Comparison of ENCODE assay signal across 8 cellular contexts in genomic region chr15:75201609-75202250, GRCh38. TPM values are rescaled to one million over a fixed set of nuclear protein-coding genes. Genes with fewer than 3 reads are reported as not detected.
DNase-seq lines count a peak whose midpoint lies in the region; ATAC-seq and TF ChIP-seq lines count a peak whose summit lies in the region.

Gene C15orf39, plus strand, starts transcription at chr15:75201882. Its CDS starts 4,167 bp downstream, at chr15:75206049.

- intact Hi-C loops in activated CD4-positive, alpha-beta memory T cell treated with anti-CD3 and anti-CD28 coated beads for 36 hours (cut with micrococcal nuclease), result loop anchor here (5.0 to 10.0 kb wide), 3 partner anchors 251 to 414 kb away; partner anchors contain the start of genes SCAMP2 and SIN3A
- intact Hi-C loops in dorsolateral prefrontal cortex (cut with DNase I), result loop anchor here (1.0 to 10.0 kb wide), 6 partner anchors 133 to 417 kb away; partner anchors contain the start of genes COMMD4 (in 1 of the 2), CSK (in 1 of the 2), RPP25 (in 1 of the 2) and SIN3A (in 1 of the 2)
- intact Hi-C loops in lower leg skin (cut with DNase I; ENCODE audit: low total_unique reads), result no loop called here

- H3K4me3 ChIP-seq in dorsolateral prefrontal cortex (peak within 1 kb of the TSS; percentile 40 to 82 (median 73)), lower leg skin (ENCODE audit: low read depth, poor library complexity, severe bottlenecking) (peak within 1 kb of the TSS; percentile 85)

- POLR2A ChIA-PET in activated CD4-positive, alpha-beta memory T cell treated with anti-CD3 and anti-CD28 coated beads for 36 hours (lab: Charles Lee), result interaction anchor here (1.0 to 3.2 kb wide), 6 partner anchors 110 to 177 kb away, joined by 3 to 30 read pairs (median 4); partner anchors contain the start of gene PPCDC

- peak within 1 kb of the TSS; percentile 89 for H3K4me3 Mint-ChIP-seq in activated CD4-positive, alpha-beta memory T cell treated with anti-CD3 and anti-CD28 coated beads for 36 hours

- H3K4me1 Mint-ChIP-seq in activated CD4-positive, alpha-beta memory T cell treated with anti-CD3 and anti-CD28 coated beads for 36 hours (ENCODE audit: low read depth), result peaks cover 35% of the 10 kb centered on the region

- DNase-seq in ACHN (peak; percentile 56), NCI-H510A treated with DMSO at 0.1 percent for 48 hours (lab: John Stamatoyannopoulos, UW) (peak; percentile 64), dorsolateral prefrontal cortex (peak in 9 of 10 donors; percentile 23 to 78 (median 40)), lower leg skin (ENCODE audit: low spot score in 2 of 2) (peak; percentile 43 to 93)
- peak; percentile 80 for DNase-seq in activated CD4-positive, alpha-beta memory T cell treated with anti-CD3 and anti-CD28 coated beads for 36 hours
- DNase-seq in stimulated activated CD4-positive, alpha-beta T cell treated with anti-CD3 and anti-CD28 coated beads, TNF-alpha, amount 100 ng/mL, for 24 hours (ENCODE audit: low read depth in 3 of 3), result peak; percentile 41 to 72 (median 60)

- 0% methylated on average over 77 of the region's 84 CpGs; no CpG with 5 or more reads in 1 of the 2 donors for WGBS in lower leg skin, 2 donors

- no peaks in the 10 kb centered on the region for H3K9me3 Mint-ChIP-seq in activated CD4-positive, alpha-beta memory T cell treated with anti-CD3 and anti-CD28 coated beads for 36 hours

- H3K36me3 Mint-ChIP-seq in activated CD4-positive, alpha-beta memory T cell treated with anti-CD3 and anti-CD28 coated beads for 36 hours, result no peaks in the 10 kb centered on the region

- H3K27ac ChIP-seq in dorsolateral prefrontal cortex, result peak within 1 kb of the TSS in 55 of 59 donors; percentile 36 to 95 (median 79)

- no peaks in the 10 kb centered on the region for H3K27me3 ChIP-seq in dorsolateral prefrontal cortex

- ATAC-seq in GM18511 (IDR thresholded peaks at IDR 0.05; ENCODE audit: unreplicated experiment) (peak; percentile 49), HG03025 (IDR thresholded peaks at IDR 0.05; ENCODE audit: low FRiP score, unreplicated experiment) (peak; percentile 35)

- CTCF ChIA-PET in activated CD4-positive, alpha-beta memory T cell treated with anti-CD3 and anti-CD28 coated beads for 36 hours (lab: Charles Lee), result interaction anchor here (0.7 to 3.9 kb wide), 22 partner anchors 9 to 300 kb away, joined by 3 to 34 read pairs (median 4); partner anchors contain the start of genes PPCDC and RPP25

- no peaks in the 10 kb centered on the region for H3K27me3 Mint-ChIP-seq in activated CD4-positive, alpha-beta memory T cell treated with anti-CD3 and anti-CD28 coated beads for 36 hours

- peak in 1 of 2 donors; percentile 91 for TF ChIP-seq POLR2A in lower leg skin (IDR thresholded peaks at IDR 0.05)

- H3K27ac Mint-ChIP-seq in activated CD4-positive, alpha-beta memory T cell treated with anti-CD3 and anti-CD28 coated beads for 36 hours, result peak within 1 kb of the TSS; percentile 84

- TF ChIP-seq CTCF in dorsolateral prefrontal cortex (IDR thresholded peaks at IDR 0.05 in 54 of 56, conservative IDR thresholded peaks at IDR 0.05 in 2 of 56; ENCODE audit: low read depth in 1 of 56, partially characterized antibody in 56 of 56), result peak; percentile 39 to 95 (median 76)
- peak in 1 of 3 donors; percentile 28 for TF ChIP-seq CTCF in lower leg skin (IDR thresholded peaks at IDR 0.05)

- in situ Hi-C loops in ACHN (cut with HindIII; ENCODE audit: low pct_ligation_motif_present, low pct_unique_long_range_greater_than_20kb, low sequenced_read_pairs), result no loop called here

RNA-seq across cellular contexts. Expression of gene C15orf39, which starts in this region (rescaled TPM):
- total RNA-seq in activated CD4-positive, alpha-beta memory T cell treated with anti-CD3 and anti-CD28 coated beads for 36 hours, result 10 to 100 TPM; 14.1 to 14.2 TPM
- 10 to 100 TPM in 45 of 120 experiments, 1 to 10 TPM in 75; 3.7 to 15.1 (median 9.3) TPM for total RNA-seq in dorsolateral prefrontal cortex
- 10 to 100 TPM; 21.9 to 29.3 (median 26.1) TPM for total RNA-seq in lower leg skin

Comparison
In these comparisons a context has a peak if more than half of its experiments do, and no peak if none do; other contexts are left out.
1. Peak in every context shown above with its lines: DNase-seq, ATAC-seq, H3K4me3 ChIP-seq and H3K27ac ChIP-seq.